ENCODE assay signal across 1 cellular context in the genomic region with DNA sequence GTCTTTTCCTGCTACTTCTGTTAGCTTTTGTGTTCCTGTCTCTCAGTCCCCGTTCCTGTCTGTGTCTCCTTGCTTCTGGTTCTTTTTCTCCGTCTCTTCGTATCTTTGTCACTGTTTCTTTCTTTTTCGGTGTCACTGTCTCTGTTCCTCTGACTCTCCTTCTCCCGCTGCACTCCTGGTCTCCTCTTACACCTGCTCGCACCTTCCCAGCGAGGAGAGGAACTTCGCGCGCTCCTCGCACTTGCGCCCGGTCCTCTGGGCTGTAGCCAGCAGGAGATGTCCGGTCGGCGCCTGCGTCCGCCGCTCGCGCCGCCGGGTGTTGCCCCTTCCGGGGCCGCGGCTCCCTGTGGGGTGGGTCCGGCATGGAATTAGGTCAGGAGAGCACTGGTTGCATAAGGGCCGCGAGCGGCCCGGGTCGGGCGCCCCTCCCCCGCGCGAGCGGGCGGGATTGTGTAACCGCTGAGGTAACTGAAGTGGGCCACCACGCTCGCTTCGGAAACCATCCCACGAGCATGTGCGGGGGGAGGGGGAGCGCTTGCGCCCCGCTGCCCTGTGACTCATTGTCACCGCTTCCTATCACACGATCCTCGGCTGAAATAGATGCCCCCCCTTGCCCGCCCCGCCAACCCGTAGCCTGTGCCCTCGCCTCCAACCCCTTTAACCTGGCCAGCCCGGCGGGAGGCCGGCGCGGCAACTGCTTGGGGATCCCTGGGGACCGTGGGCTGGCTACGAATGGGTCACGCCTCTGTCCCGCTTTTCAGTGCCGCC.
TF ChIP-seq lines count a peak whose summit lies in the region.

No MANE protein-coding gene starts in this region.

TF ChIP-seq in H1, 55 proteins besides CTCF, POLR2A, EP300 and RAD21 (continued from another document):
- TF ChIP-seq NRF1 (IDR thresholded peaks at IDR 0.05; ENCODE audit: low read depth, low read length) (no peak), RBBP5 (IDR thresholded peaks at IDR 0.05; ENCODE audit: borderline replicate concordance, low read depth, low read length) (no peak), SUZ12 (IDR thresholded peaks at IDR 0.05; ENCODE audit: low read length) (peak; percentile 24), EGR1 (IDR thresholded peaks at IDR 0.05; ENCODE audit: borderline replicate concordance, low read depth, low read length) (no peak), JUND (IDR thresholded peaks at IDR 0.05; ENCODE audit: low read length) (no peak), KDM4A (IDR thresholded peaks at IDR 0.05; ENCODE audit: low read depth, low read length, severe bottlenecking) (peak; percentile 45), KDM5A (IDR thresholded peaks at IDR 0.05; ENCODE audit: low read length) (no peak), RFX5 (IDR thresholded peaks at IDR 0.05; ENCODE audit: borderline replicate concordance, low read depth, low read length) (no peak)
